ENCODE assay signal across 25 cellular contexts in the genomic region with DNA sequence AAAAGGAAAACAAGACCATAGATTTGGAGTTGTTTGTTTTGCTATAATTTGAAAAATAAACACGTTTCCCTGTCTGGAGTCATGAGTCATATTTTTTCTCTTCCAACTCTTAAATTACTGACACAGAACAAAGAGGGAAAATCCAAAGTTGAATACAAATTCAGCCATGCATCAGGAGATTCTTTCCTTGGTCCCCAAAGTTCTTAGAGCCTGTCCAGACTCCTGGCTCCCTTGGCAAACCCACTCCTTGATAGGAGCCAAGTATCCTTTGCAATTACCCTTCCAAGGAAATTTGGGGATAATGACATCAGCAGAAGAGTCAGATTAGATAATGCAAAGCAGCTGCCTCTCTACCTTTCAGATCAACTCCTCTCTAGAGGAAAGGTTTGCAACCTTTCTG.
"Had no signal": no experiment of that assay in that cellular context is flagged by ENCODE, and none has a peak within 500 bp of the region (broad histone marks: within the 10 kb centered on the region; RNA-seq: fewer than 3 reads in every experiment).

No MANE protein-coding gene starts in this region.

- ATAC-seq: activated CD8-positive, alpha-beta memory T cell treated with anti-CD3 and anti-CD28 coated beads, Interleukin-2, amount 10 ng/mL, durations not matched to agents 7 days and 5 days; activated CD8-positive, alpha-beta T cell treated with anti-CD3 and anti-CD28 coated beads, Interleukin-2, amount 10 ng/mL, durations not matched to agents 7 days and 5 days; activated naive CD8-positive, alpha-beta T cell treated with anti-CD3 and anti-CD28 coated beads, Interleukin-2, amount 50 U/mL, for 24 hours; left cardiac atrium; naive thymus-derived CD8-positive, alpha-beta T cell; right lobe of liver; WTC11 had no signal

- H3K27ac ChIP-seq: hepatocyte, right lobe of liver, tibial nerve had no signal

- H3K36me3 Mint-ChIP-seq: activated CD8-positive, alpha-beta memory T cell treated with anti-CD3 and anti-CD28 coated beads, Interleukin-2, amount 10 ng/mL, durations not matched to agents 7 days and 5 days had no signal

- DNase-seq: activated CD4-positive, alpha-beta T cell treated with anti-CD3 and anti-CD28 coated beads for 1 hour; activated CD8-positive, alpha-beta memory T cell treated with anti-CD3 and anti-CD28 coated beads, Interleukin-2, amount 10 ng/mL, durations not matched to agents 7 days and 5 days; activated CD8-positive, alpha-beta T cell treated with anti-CD3 and anti-CD28 coated beads, Interleukin-2, amount 10 ng/mL, durations not matched to agents 7 days and 5 days; activated naive CD8-positive, alpha-beta T cell treated with anti-CD3 and anti-CD28 coated beads, Interleukin-2, amount 50 U/mL, for 24 hours; activated T-cell treated with anti-CD3 and anti-CD28 coated beads, Interleukin-2, amount 50 U/mL, for 48 hours; amygdala; dermis blood vessel endothelial cell; effector CD4-positive, alpha-beta T cell; islet precursor cell; left cardiac atrium; mammary epithelial cell; midbrain; naive thymus-derived CD8-positive, alpha-beta T cell; right lobe of liver; stimulated activated CD4-positive, alpha-beta T cell treated with anti-CD3 and anti-CD28 coated beads, Interleukin-2, amount 100 ng/mL, for 48 hours; stimulated activated naive CD4-positive, alpha-beta T cell treated with Interleukin-2 at 50 U/mL for 16 hours; SW 1271; T-helper 9 cell had no signal

- H3K4me1 Mint-ChIP-seq: activated CD8-positive, alpha-beta memory T cell treated with anti-CD3 and anti-CD28 coated beads, Interleukin-2, amount 10 ng/mL, durations not matched to agents 7 days and 5 days; activated naive CD4-positive, alpha-beta T cell treated with anti-CD3 and anti-CD28 coated beads, Interleukin-2, amount 50 U/mL, for 24 hours; activated naive CD8-positive, alpha-beta T cell treated with anti-CD3 and anti-CD28 coated beads, Interleukin-2, amount 50 U/mL, for 24 hours; naive thymus-derived CD8-positive, alpha-beta T cell; WTC11 had no signal

- H3K27me3 Mint-ChIP-seq: activated naive CD4-positive, alpha-beta T cell treated with anti-CD3 and anti-CD28 coated beads, Interleukin-2, amount 50 U/mL, for 24 hours; progenitor cell of endocrine pancreas had no signal

- H3K27ac Mint-ChIP-seq: activated CD8-positive, alpha-beta memory T cell treated with anti-CD3 and anti-CD28 coated beads, Interleukin-2, amount 10 ng/mL, durations not matched to agents 7 days and 5 days; activated CD8-positive, alpha-beta T cell treated with anti-CD3 and anti-CD28 coated beads, Interleukin-2, amount 10 ng/mL, durations not matched to agents 7 days and 5 days; activated naive CD4-positive, alpha-beta T cell treated with anti-CD3 and anti-CD28 coated beads, Interleukin-2, amount 50 U/mL, for 24 hours; activated naive CD8-positive, alpha-beta T cell treated with anti-CD3 and anti-CD28 coated beads, Interleukin-2, amount 50 U/mL, for 24 hours; activated T-helper 2 cell treated with anti-CD3 and anti-CD28 coated beads, Interferon-gamma antibody, Interleukin-2, Interleukin-4, amounts not matched to agents 10 μg/mL and 5 μg/mL and 100 μg/mL, durations not matched to agents 14 hours and 24 hours and 36 hours; naive thymus-derived CD8-positive, alpha-beta T cell; progenitor cell of endocrine pancreas; T-helper 1 cell treated with Interleukin-12 subunit alpha and Interleukin-12 subunit beta and Interleukin-4 antibody, amounts not matched to agents 30 μg/mL and 1 μg/mL, for 36 hours; WTC11 had no signal

- H3K4me3 Mint-ChIP-seq: activated CD8-positive, alpha-beta memory T cell treated with anti-CD3 and anti-CD28 coated beads, Interleukin-2, amount 10 ng/mL, durations not matched to agents 7 days and 5 days; activated CD8-positive, alpha-beta T cell treated with anti-CD3 and anti-CD28 coated beads, Interleukin-2, amount 10 ng/mL, durations not matched to agents 7 days and 5 days; activated naive CD4-positive, alpha-beta T cell treated with anti-CD3 and anti-CD28 coated beads, Interleukin-2, amount 50 U/mL, for 24 hours; activated naive CD8-positive, alpha-beta T cell treated with anti-CD3 and anti-CD28 coated beads, Interleukin-2, amount 50 U/mL, for 24 hours; naive thymus-derived CD8-positive, alpha-beta T cell; T-helper 1 cell treated with Interleukin-12 subunit alpha and Interleukin-12 subunit beta and Interleukin-4 antibody, amounts not matched to agents 30 μg/mL and 1 μg/mL, for 36 hours; WTC11 had no signal
